ENCODE assay signal across 19 cellular contexts in the genomic region with DNA sequence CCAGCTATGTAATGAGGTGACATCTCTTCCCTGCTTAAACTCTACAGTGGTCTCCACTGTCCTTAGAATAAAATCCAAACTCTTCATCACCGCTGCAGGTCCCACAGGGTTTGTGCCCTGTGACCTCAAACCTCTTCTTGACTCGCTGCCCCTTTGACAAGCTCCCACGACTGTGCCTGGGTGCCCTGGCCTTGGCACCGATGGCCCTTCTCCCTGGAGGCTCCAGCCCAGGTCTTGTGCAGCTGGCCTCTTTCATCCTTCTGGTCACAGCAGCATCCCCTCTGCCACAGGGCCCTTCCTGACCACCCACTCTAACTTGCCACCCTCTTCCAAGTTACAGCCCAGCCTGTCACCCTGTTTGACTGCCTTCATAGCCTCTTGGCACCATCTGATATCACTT.
"Had no signal": no experiment of that assay in that cellular context is flagged by ENCODE, and none has a peak within 500 bp of the region (broad histone marks: within the 10 kb centered on the region; RNA-seq: fewer than 3 reads in every experiment).

No MANE protein-coding gene starts in this region.

- H3K9me3 ChIP-seq: neutrophil, right atrium auricular region, sigmoid colon, stomach, thoracic aorta, transverse colon had no signal

- H3K4me3 Mint-ChIP-seq: immature natural killer cell, nephron progenitor cell had no signal

- H3K27ac ChIP-seq: foreskin keratinocyte, neutrophil, right atrium auricular region, sigmoid colon, skin epidermis, stomach, thoracic aorta, transverse colon had no signal

- H3K9me3 Mint-ChIP-seq: immature natural killer cell; naive thymus-derived CD4-positive, alpha-beta T cell; nephron progenitor cell had no signal

- H3K36me3 ChIP-seq: neutrophil had no signal

- H3K4me1 Mint-ChIP-seq: immature natural killer cell, nephron progenitor cell had no signal

- H3K27ac Mint-ChIP-seq: nephron progenitor cell had no signal

- H3K4me1 ChIP-seq: right atrium auricular region, stomach, transverse colon had no signal

- H3K27me3 ChIP-seq: foreskin keratinocyte, neutrophil, right atrium auricular region, sigmoid colon, stomach, transverse colon had no signal

- H3K4me3 ChIP-seq: right atrium auricular region, sigmoid colon, skin epidermis, stomach, thoracic aorta, transverse colon had no signal

- ATAC-seq: left cardiac atrium; left ventricle myocardium superior; naive thymus-derived CD4-positive, alpha-beta T cell had no signal

- DNase-seq: effector memory CD4-positive, alpha-beta T cell; immature natural killer cell; left cardiac atrium; left ventricle myocardium superior; mammary epithelial cell; naive thymus-derived CD4-positive, alpha-beta T cell; nephron progenitor cell; sigmoid colon; stimulated activated CD4-positive, alpha-beta T cell treated with anti-CD3 and anti-CD28 coated beads, Interleukin-2, amount 100 ng/mL, for 24 hours; stimulated activated CD4-positive, alpha-beta T cell treated with anti-CD3 and anti-CD28 coated beads, Interleukin-4, amount 100 ng/mL, for 4 hours; stimulated activated naive CD4-positive, alpha-beta T cell; stomach; substantia nigra; transverse colon had no signal

- H3K27me3 Mint-ChIP-seq: naive thymus-derived CD4-positive, alpha-beta T cell had no signal
